ENCODE assay signal across 12 cellular contexts in the genomic region with DNA sequence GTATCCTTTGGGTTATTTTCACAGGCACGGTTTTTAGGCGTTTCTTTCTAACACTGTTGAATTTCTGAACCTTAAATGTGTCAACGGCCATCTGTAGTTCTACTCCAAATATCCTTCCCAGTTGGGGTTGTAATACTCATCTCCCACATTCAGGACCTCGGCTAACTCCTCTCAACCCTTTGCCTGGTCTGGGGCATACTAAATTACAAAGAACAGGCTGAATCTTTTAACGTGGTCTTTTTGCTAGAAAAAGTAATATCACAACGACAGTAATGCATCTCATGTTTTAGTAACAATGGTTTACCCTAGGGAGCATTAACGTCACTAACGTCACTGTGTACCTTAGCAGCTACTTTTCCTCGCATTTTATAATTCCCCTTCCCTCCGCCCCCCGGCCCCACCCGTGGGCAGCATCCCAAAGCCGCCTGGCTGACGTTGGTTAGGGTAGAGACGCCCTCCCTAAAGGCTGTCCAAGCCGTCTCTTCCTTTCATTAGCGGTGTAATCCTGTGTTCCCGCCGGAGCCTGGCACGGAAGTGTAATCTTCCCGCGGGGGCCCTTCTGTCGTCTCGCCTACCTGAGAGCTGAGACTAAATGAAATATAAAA. TPM values are rescaled to one million over a fixed set of nuclear protein-coding genes. Genes with fewer than 3 reads are reported as not detected.
A peak's percentile ranks its signal among the peaks of the same experiment; 100 is the strongest.
DNase-seq lines count a peak whose midpoint lies in the region; ATAC-seq and TF ChIP-seq lines count a peak whose summit lies in the region.
"Had no signal": no experiment of that assay in that cellular context is flagged by ENCODE, and none has a peak within 500 bp of the region (broad histone marks: within the 10 kb centered on the region; RNA-seq: fewer than 3 reads in every experiment).

No MANE protein-coding gene starts in this region.

- peaks cover 50% of the 10 kb centered on the region for H3K4me1 Mint-ChIP-seq in endodermal cell

- peak overlapping the region; percentile 66 for H3K27ac ChIP-seq in endodermal cell (ENCODE audit: low read depth, low read length)
- no peak overlapping the region for H3K27ac ChIP-seq in ovary
- no peak overlapping the region for H3K27ac ChIP-seq in Karpas-422 (ENCODE audit: low read length)
- H3K27ac ChIP-seq: thyroid gland had no signal

- no peaks in the 10 kb centered on the region for H4K20me1 ChIP-seq in Karpas-422 (ENCODE audit: insufficient read depth, low read depth, low read length)

- WGBS in endodermal cell (ENCODE audit: insufficient coverage in 1 of 2, insufficient read length in 1 of 2), 2 experiments: 2% methylated on average over 16 to 24 of the region's 24 CpGs
- WGBS in ovary, 3 donors: 3 to 5% (median 3%) methylated on average over 24 of the region's 24 CpGs

- no peaks in the 10 kb centered on the region for H3K27me3 ChIP-seq in endodermal cell (ENCODE audit: control insufficient read depth, insufficient read depth, low read length, poor library complexity, severe bottlenecking)
- no peaks in the 10 kb centered on the region for H3K27me3 ChIP-seq in ovary
- H3K27me3 ChIP-seq in Karpas-422 (ENCODE audit: low read length): no peaks in the 10 kb centered on the region; the same call in 1 of the 2 replicates
- H3K27me3 ChIP-seq: thyroid gland had no signal

- no peaks in the 10 kb centered on the region for H3K79me2 ChIP-seq in Karpas-422 (ENCODE audit: low read length)

- intact Hi-C loops in ovary (cut with DNase I): loop anchor here in 2 of 4 donors (5.0 to 10.0 kb wide), 4 partner anchors 312 to 739 kb away; no protein-coding TSS in a partner anchor

- no peaks in the 10 kb centered on the region for H3K27me3 Mint-ChIP-seq in endodermal cell (ENCODE audit: insufficient read depth)

- H3K27ac Mint-ChIP-seq in endodermal cell: peak overlapping the region; percentile 95
- H3K27ac Mint-ChIP-seq: activated CD4-positive, alpha-beta T cell treated with anti-CD3 and anti-CD28 coated beads, Interleukin-2, amount 10 ng/mL, durations not matched to agents 24 days and 14 days; activated naive CD4-positive, alpha-beta T cell treated with anti-CD3 and anti-CD28 coated beads for 36 hours had no signal

- DNase-seq in D341Med (ENCODE audit: low spot score) (peak; percentile 71), NCI-H1694 (lab: John Stamatoyannopoulos, UW) (peak; percentile 28), endodermal cell (no peak), ovary (peak; percentile 20 to 71 (median 48)), Karpas-422 (no peak), MV-4-11 (lab: John Stamatoyannopoulos, UW) (no peak), HPDE6-E6E7 (ENCODE audit: extremely low spot score) (no peak)
- DNase-seq: activated CD4-positive, alpha-beta T cell treated with anti-CD3 and anti-CD28 coated beads, Interleukin-2, amount 10 ng/mL, durations not matched to agents 24 days and 14 days; activated naive CD4-positive, alpha-beta T cell treated with anti-CD3 and anti-CD28 coated beads for 36 hours had no signal

- H3K36me3 Mint-ChIP-seq in endodermal cell (ENCODE audit: low read depth): no peaks in the 10 kb centered on the region

- H2AFZ ChIP-seq in Karpas-422 (ENCODE audit: low read length): no peak overlapping the region

- H3K9ac ChIP-seq in endodermal cell (ENCODE audit: extremely low read depth, low read length, poor library complexity, severe bottlenecking) (peak overlapping the region; percentile 83), Karpas-422 (ENCODE audit: low read length) (no peak overlapping the region)

- peaks cover 4% of the 10 kb centered on the region for H3K36me3 ChIP-seq in endodermal cell (ENCODE audit: control insufficient read depth, insufficient read depth, low read length)
- H3K36me3 ChIP-seq in ovary: no peaks in the 10 kb centered on the region
- no peaks in the 10 kb centered on the region for H3K36me3 ChIP-seq in Karpas-422 (ENCODE audit: insufficient read depth, low read length)
- H3K36me3 ChIP-seq: thyroid gland had no signal

- H3K4me1 ChIP-seq in endodermal cell (ENCODE audit: control insufficient read depth, insufficient read depth, low read length): no peaks in the 10 kb centered on the region
- H3K4me1 ChIP-seq in ovary (ENCODE audit: insufficient read depth): peaks cover 4% of the 10 kb centered on the region
- H3K4me1 ChIP-seq in Karpas-422 (ENCODE audit: low read length): 0 out of 2 replicates have a peak, but pooled peaks cover 3% of the 10 kb centered on the region

- no peaks in the 10 kb centered on the region for H3K9me2 ChIP-seq in Karpas-422 (replicated peaks; ENCODE audit: insufficient read depth, low read length)

- TF ChIP-seq POLR2A in ovary (IDR thresholded peaks at IDR 0.05): no peak

- H3K9me3 ChIP-seq in endodermal cell (ENCODE audit: control insufficient read depth, low read length): no peaks in the 10 kb centered on the region
- H3K9me3 ChIP-seq in ovary: no peaks in the 10 kb centered on the region
- no peaks in the 10 kb centered on the region for H3K9me3 ChIP-seq in Karpas-422 (ENCODE audit: low read length)
- H3K9me3 ChIP-seq: thyroid gland had no signal

- peak overlapping the region; percentile 86 for H3K4me3 Mint-ChIP-seq in endodermal cell
- H3K4me3 Mint-ChIP-seq: activated CD4-positive, alpha-beta T cell treated with anti-CD3 and anti-CD28 coated beads, Interleukin-2, amount 10 ng/mL, durations not matched to agents 24 days and 14 days; activated naive CD4-positive, alpha-beta T cell treated with anti-CD3 and anti-CD28 coated beads for 36 hours had no signal

- H3K4me2 ChIP-seq in Karpas-422 (ENCODE audit: low read depth, low read length, poor library complexity, severe bottlenecking): no peak overlapping the region

- no peak for TF ChIP-seq EP300 in ovary (IDR thresholded peaks at IDR 0.05)

- H3K4me3 ChIP-seq in endodermal cell (ENCODE audit: low read length): peak overlapping the region; percentile 94
- peak overlapping the region; percentile 50 for H3K4me3 ChIP-seq in ovary
- no peak overlapping the region for H3K4me3 ChIP-seq in Karpas-422 (ENCODE audit: low read length)

- TF ChIP-seq CTCF in endodermal cell (conservative IDR thresholded peaks at IDR 0.05) (no peak), ovary (IDR thresholded peaks at IDR 0.05) (no peak)

- no peaks in the 10 kb centered on the region for H3K9me3 Mint-ChIP-seq in endodermal cell
- H3K9me3 Mint-ChIP-seq: activated CD4-positive, alpha-beta T cell treated with anti-CD3 and anti-CD28 coated beads, Interleukin-2, amount 10 ng/mL, durations not matched to agents 24 days and 14 days; activated naive CD4-positive, alpha-beta T cell treated with anti-CD3 and anti-CD28 coated beads for 36 hours had no signal

- ATAC-seq in HG03159 (IDR thresholded peaks at IDR 0.05; ENCODE audit: unreplicated experiment): no peak

RNA-seq across cellular contexts. Expression of a gene that starts 2.0 kb away (rescaled TPM):
- total RNA-seq in endodermal cell (10 to 100 TPM; 33.8 to 34.7 TPM), ovary (10 to 100 TPM in 5 of 7 donors, 1 to 10 TPM in 2; 3.6 to 36.4 (median 17.9) TPM)
- polyA plus RNA-seq in endodermal cell (2013, experiment 1 of 2): 24.4 TPM
- polyA plus RNA-seq in endodermal cell (2013, experiment 2 of 2): 25.2 TPM
- 1 to 10 TPM; 2.2 to 5.2 TPM for polyA plus RNA-seq in ovary
- total RNA-seq in Karpas-422 (2014; rRNA removed; shearing (Covaris generic); ENCODE audit: low replicate concordance): not detected in 2 replicates
- total RNA-seq: activated CD4-positive, alpha-beta T cell treated with anti-CD3 and anti-CD28 coated beads, Interleukin-2, amount 10 ng/mL, durations not matched to agents 24 days and 14 days; activated naive CD4-positive, alpha-beta T cell treated with anti-CD3 and anti-CD28 coated beads for 36 hours had no signal
- polyA plus RNA-seq: BJ had no signal

Comparison
In these comparisons a context has a peak if more than half of its experiments do, and no peak if none do; other contexts are left out.
1. DNase-seq: peak in D341Med (single experiment), NCI-H1694 (single experiment) and ovary (5 of 5); none in endodermal cell (single experiment), Karpas-422 (single experiment), MV-4-11 (single experiment) and HPDE6-E6E7 (single experiment).